Comparison of ENCODE assay signal across 8 cellular contexts in genomic region chr17:79391808-79392233, GRCh38.
DNase-seq lines count a peak whose midpoint lies in the region; ATAC-seq and TF ChIP-seq lines count a peak whose summit lies in the region.

No MANE protein-coding gene starts in this region.

- H3K27me3 Mint-ChIP-seq in osteocyte (ENCODE audit: unreplicated experiment), result peaks cover 50% of the 10 kb centered on the region

- no peaks in the 10 kb centered on the region for H3K9me3 Mint-ChIP-seq in osteocyte (ENCODE audit: unreplicated experiment)

- H3K4me1 Mint-ChIP-seq in osteocyte (ENCODE audit: unreplicated experiment), result no peaks in the 10 kb centered on the region

- H3K36me3 Mint-ChIP-seq in osteocyte (ENCODE audit: unreplicated experiment), result no peaks in the 10 kb centered on the region

- peak; percentile 92 for TF ChIP-seq CTCF in osteocyte (IDR thresholded peaks at IDR 0.05)
- TF ChIP-seq CTCF in tibial artery (IDR thresholded peaks at IDR 0.05), result peak; percentile 78 to 91

- no peak overlapping the region for H3K4me3 ChIP-seq in MG63
- H3K4me3 ChIP-seq in tibial artery, result no peak overlapping the region

- peaks cover 0 to 11% (median 2%) of the 10 kb centered on the region in 4 donors for H3K4me1 ChIP-seq in tibial artery

- H3K27ac Mint-ChIP-seq in osteocyte (ENCODE audit: unreplicated experiment), result no peak overlapping the region

- H3K9me3 ChIP-seq in MG63 (peaks cover 5% of the 10 kb centered on the region; the same call in 1 of the 2 replicates), tibial artery (no peaks in the 10 kb centered on the region)

- ATAC-seq in GM18498 (IDR thresholded peaks at IDR 0.05; ENCODE audit: unreplicated experiment), result no peak

- no peak overlapping the region for H3K27ac ChIP-seq in tibial artery

- DNase-seq in DMS153 treated with DMSO at 0.1 percent for 48 hours (lab: John Stamatoyannopoulos, UW; ENCODE audit: unreplicated experiment) (peak; percentile 55), MG63 (peak; percentile 59), SHP77 (lab: John Stamatoyannopoulos, UW) (peak; percentile 68 to 76), foreskin melanocyte (peak; percentile 28), osteocyte (ENCODE audit: extremely low spot score, unreplicated experiment) (peak; percentile 92), tibial artery (peak; percentile 66 to 81)
- DNase-seq in activated T-helper 9 cell treated with anti-CD3 and anti-CD28 coated beads, Interleukin-2, amount 50 U/mL, for 16 hours (ENCODE audit: low read depth), result peak; percentile 49

- H3K27me3 ChIP-seq in MG63 (peaks cover 95% of the 10 kb centered on the region), tibial artery (peaks cover 0 to 95% of the 10 kb centered on the region in 2 donors)

- no peak overlapping the region for H3K4me3 Mint-ChIP-seq in osteocyte (ENCODE audit: unreplicated experiment)

- intact Hi-C loops in tibial artery (cut with DNase I; ENCODE audit: low total_unique reads), result loop anchor here (2.0 kb wide), 1 partner anchor 305 kb away; no protein-coding TSS in a partner anchor

- H3K36me3 ChIP-seq in MG63 (no peaks in the 10 kb centered on the region), tibial artery (no peaks in the 10 kb centered on the region)

Comparison
In these comparisons a context has a peak if more than half of its experiments do, and no peak if none do; other contexts are left out.
1. DNase-seq: peak in every context shown above with its lines; median percentile 92 in osteocyte; 74 in tibial artery; 72 in SHP77; 59 in MG63; 55 in DMS153 treated with DMSO at 0.1 percent for 48 hours; 49 in activated T-helper 9 cell treated with anti-CD3 and anti-CD28 coated beads, Interleukin-2, amount 50 U/mL, for 16 hours; 28 in foreskin melanocyte.